ENCODE assay signal across 8 cellular contexts in genomic region chr16:67155305-67156145, GRCh38. TPM values are rescaled to one million over a fixed set of nuclear protein-coding genes. Genes with fewer than 3 reads are reported as not detected.
DNase-seq lines count a peak whose midpoint lies in the region; FAIRE-seq and TF ChIP-seq lines count a peak whose summit lies in the region.

No MANE protein-coding gene starts in this region.

- peak overlapping the region; percentile 56; the same call in 1 of the 2 replicates for H3K4me3 ChIP-seq in HUES48 (ENCODE audit: low read depth, low read length)
- peak overlapping the region; percentile 30 for H3K4me3 ChIP-seq in neuron (ENCODE audit: low read length)

- peak; percentile 72 for TF ChIP-seq CTCF in D721Med (IDR thresholded peaks at IDR 0.05; ENCODE audit: insufficient read depth, missing control alignments)
- TF ChIP-seq CTCF in RWPE1 (conservative IDR thresholded peaks at IDR 0.05; ENCODE audit: low read depth) = peak; percentile 95

- H3K4me1 ChIP-seq in HUES48 (ENCODE audit: control insufficient read depth, insufficient read depth, low read length) (peaks cover 7% of the 10 kb centered on the region; the same call in 1 of the 2 replicates), neuron (ENCODE audit: insufficient read depth, low read length) (peaks cover 8% of the 10 kb centered on the region)

- DNase-seq in D721Med (ENCODE audit: insufficient read length, low spot score) = peak; percentile 81
- DNase-seq in RWPE1 (ENCODE audit: low spot score) = peak; percentile 74
- peak; percentile 77 for DNase-seq in activated T-helper 2 cell treated with anti-CD3 and anti-CD28 coated beads, Interferon-gamma antibody, Interleukin-2, Interleukin-4, amounts not matched to agents 10 μg/mL and 5 μg/mL and 100 μg/mL, durations not matched to agents 14 hours and 24 hours and 36 hours (ENCODE audit: low spot score)
- peak; percentile 37 for DNase-seq in fibroblast of the conjunctiva (ENCODE audit: low read depth)
- peak; percentile 84 for DNase-seq in superior temporal gyrus (ENCODE audit: extremely low spot score)
- no peak for DNase-seq in NCI-H128 (lab: John Stamatoyannopoulos, UW; ENCODE audit: unreplicated experiment)

- H3K9ac ChIP-seq in HUES48 (ENCODE audit: low read depth, low read length) = no peak overlapping the region

- peaks cover 1% of the 10 kb centered on the region for H3K27me3 Mint-ChIP-seq in activated T-helper 2 cell treated with anti-CD3 and anti-CD28 coated beads, Interferon-gamma antibody, Interleukin-2, Interleukin-4, amounts not matched to agents 10 μg/mL and 5 μg/mL and 100 μg/mL, durations not matched to agents 14 hours and 24 hours and 36 hours (ENCODE audit: low read depth)

- no peaks in the 10 kb centered on the region for H3K9me3 Mint-ChIP-seq in activated T-helper 2 cell treated with anti-CD3 and anti-CD28 coated beads, Interferon-gamma antibody, Interleukin-2, Interleukin-4, amounts not matched to agents 10 μg/mL and 5 μg/mL and 100 μg/mL, durations not matched to agents 14 hours and 24 hours and 36 hours

- no peak overlapping the region for H3K27ac ChIP-seq in HUES48 (ENCODE audit: low read depth, low read length)
- H3K27ac ChIP-seq in RWPE1 = no peak overlapping the region

- H3K36me3 Mint-ChIP-seq in activated T-helper 2 cell treated with anti-CD3 and anti-CD28 coated beads, Interferon-gamma antibody, Interleukin-2, Interleukin-4, amounts not matched to agents 10 μg/mL and 5 μg/mL and 100 μg/mL, durations not matched to agents 14 hours and 24 hours and 36 hours (ENCODE audit: low read depth) = peaks cover 24% of the 10 kb centered on the region

- H3K27ac Mint-ChIP-seq in activated T-helper 2 cell treated with anti-CD3 and anti-CD28 coated beads, Interferon-gamma antibody, Interleukin-2, Interleukin-4, amounts not matched to agents 10 μg/mL and 5 μg/mL and 100 μg/mL, durations not matched to agents 14 hours and 24 hours and 36 hours = no peak overlapping the region

- no peak overlapping the region for H2AFZ ChIP-seq in neuron (ENCODE audit: low read depth, low read length)

- H3K27me3 ChIP-seq in HUES48 (ENCODE audit: control insufficient read depth, insufficient read depth, low read length) (peaks cover 99% of the 10 kb centered on the region), neuron (ENCODE audit: insufficient read depth, low read length) (peaks cover 81% of the 10 kb centered on the region)

- FAIRE-seq in D721Med (lab: Jason Lieb, UNC) = no peak

- H3K4me3 Mint-ChIP-seq in activated T-helper 2 cell treated with anti-CD3 and anti-CD28 coated beads, Interferon-gamma antibody, Interleukin-2, Interleukin-4, amounts not matched to agents 10 μg/mL and 5 μg/mL and 100 μg/mL, durations not matched to agents 14 hours and 24 hours and 36 hours (ENCODE audit: low read depth) = peak overlapping the region; percentile 70

- POLR2A ChIA-PET in RWPE1 (lab: Yijun Ruan, JAX; ENCODE audit: low non-redundant PET) = interaction anchor here (0.6 to 0.9 kb wide), 3 partner anchors 15 to 276 kb away, joined by 3 to 4 read pairs (median 3); partner anchors contain the start of gene NOL3

- CTCF ChIA-PET in RWPE1 (lab: Yijun Ruan, JAX) = interaction anchor here (0.5 to 2.0 kb wide), 44 partner anchors 8 to 1103 kb away, joined by 3 to 27 read pairs (median 4); partner anchors contain the start of genes CES3, ELMO3, EXOC3L1 and NOL3

- no peaks in the 10 kb centered on the region for H3K36me3 ChIP-seq in HUES48 (ENCODE audit: control insufficient read depth, insufficient read depth, low read length)
- H3K36me3 ChIP-seq in neuron (ENCODE audit: insufficient read depth, low read length) = no peaks in the 10 kb centered on the region

- intact Hi-C loops in activated T-helper 2 cell treated with anti-CD3 and anti-CD28 coated beads, Interferon-gamma antibody, Interleukin-2, Interleukin-4, amounts not matched to agents 10 μg/mL and 5 μg/mL and 100 μg/mL, durations not matched to agents 14 hours and 24 hours and 36 hours (cut with micrococcal nuclease) = loop anchor here (1.0 to 10.0 kb wide), 4 partner anchors 137 to 281 kb away; no protein-coding TSS in a partner anchor

- H3K4me1 Mint-ChIP-seq in activated T-helper 2 cell treated with anti-CD3 and anti-CD28 coated beads, Interferon-gamma antibody, Interleukin-2, Interleukin-4, amounts not matched to agents 10 μg/mL and 5 μg/mL and 100 μg/mL, durations not matched to agents 14 hours and 24 hours and 36 hours (ENCODE audit: low read depth) = peaks cover 50% of the 10 kb centered on the region

- H3K9me3 ChIP-seq in HUES48 (ENCODE audit: control insufficient read depth, insufficient read depth, low read length) = no peaks in the 10 kb centered on the region; the same call in 1 of the 2 replicates
- H3K9me3 ChIP-seq in neuron (ENCODE audit: low read length) = no peaks in the 10 kb centered on the region

RNA-seq across cellular contexts. Expression of gene TRADD, which starts 4.2 kb away (rescaled TPM):
- total RNA-seq in activated T-helper 2 cell treated with anti-CD3 and anti-CD28 coated beads, Interferon-gamma antibody, Interleukin-2, Interleukin-4, amounts not matched to agents 10 μg/mL and 5 μg/mL and 100 μg/mL, durations not matched to agents 14 hours and 24 hours and 36 hours = 35.0 and 38.3 TPM in 2 replicates

RNA-seq across cellular contexts. Expression of gene FBXL8, which starts 4.2 kb away (rescaled TPM):
- 26.4 and 26.7 TPM in 2 replicates for total RNA-seq in activated T-helper 2 cell treated with anti-CD3 and anti-CD28 coated beads, Interferon-gamma antibody, Interleukin-2, Interleukin-4, amounts not matched to agents 10 μg/mL and 5 μg/mL and 100 μg/mL, durations not matched to agents 14 hours and 24 hours and 36 hours

RNA-seq across cellular contexts. Expression of gene B3GNT9, which starts 4.7 kb away (rescaled TPM):
- 5.0 and 5.1 TPM in 2 replicates for total RNA-seq in activated T-helper 2 cell treated with anti-CD3 and anti-CD28 coated beads, Interferon-gamma antibody, Interleukin-2, Interleukin-4, amounts not matched to agents 10 μg/mL and 5 μg/mL and 100 μg/mL, durations not matched to agents 14 hours and 24 hours and 36 hours

RNA-seq across cellular contexts. Expression of gene HSF4, which starts 9.0 kb away (rescaled TPM):
- 33.4 and 33.9 TPM in 2 replicates for total RNA-seq in activated T-helper 2 cell treated with anti-CD3 and anti-CD28 coated beads, Interferon-gamma antibody, Interleukin-2, Interleukin-4, amounts not matched to agents 10 μg/mL and 5 μg/mL and 100 μg/mL, durations not matched to agents 14 hours and 24 hours and 36 hours

RNA-seq across cellular contexts. Expression of gene NOL3, which starts 14.8 kb away (rescaled TPM):
- 27.3 and 30.1 TPM in 2 replicates for total RNA-seq in activated T-helper 2 cell treated with anti-CD3 and anti-CD28 coated beads, Interferon-gamma antibody, Interleukin-2, Interleukin-4, amounts not matched to agents 10 μg/mL and 5 μg/mL and 100 μg/mL, durations not matched to agents 14 hours and 24 hours and 36 hours
